11 cellular contexts compared by ENCODE assay signal in genomic region chr1:204254031-204254661, GRCh38. TPM values are rescaled to one million over a fixed set of nuclear protein-coding genes. Genes with fewer than 3 reads are reported as not detected.
DNase-seq lines count a peak whose midpoint lies in the region; ATAC-seq and TF ChIP-seq lines count a peak whose summit lies in the region.
"Had no signal": no experiment of that assay in that cellular context is flagged by ENCODE, and none has a peak within 500 bp of the region (broad histone marks: within the 10 kb centered on the region; RNA-seq: fewer than 3 reads in every experiment).

No MANE protein-coding gene starts in this region.

- ATAC-seq in HG03095 (IDR thresholded peaks at IDR 0.05; ENCODE audit: unreplicated experiment), result no peak
- ATAC-seq: HCT116 had no signal

- peak; percentile 86 for DNase-seq in HuH-7 (ENCODE audit: low spot score)
- peak; percentile 32 to 93 for DNase-seq in T47D (ENCODE audit: low read depth in 1 of 2, low spot score in 1 of 2)
- peak; percentile 28 for DNase-seq in kidney epithelial cell (ENCODE audit: low read depth)
- DNase-seq in vagina (ENCODE audit: extremely low spot score in 2 of 2), result peak in 1 of 2 donors; percentile 93
- DNase-seq in NCI-H526 (lab: John Stamatoyannopoulos, UW), result no peak
- DNase-seq in NCI-H1105 treated with DMSO at 0.1 percent for 48 hours (lab: John Stamatoyannopoulos, UW), result no peak
- DNase-seq: immature natural killer cell had no signal

- TF ChIP-seq POLR2A in vagina (IDR thresholded peaks at IDR 0.05), result no peak

- H3K36me3 ChIP-seq in kidney epithelial cell (ENCODE audit: control insufficient read depth, insufficient read depth, low read length) (no peaks in the 10 kb centered on the region), vagina (no peaks in the 10 kb centered on the region)

- H3K27me3 ChIP-seq in kidney epithelial cell (ENCODE audit: control insufficient read depth, insufficient read depth, low read length) (no peaks in the 10 kb centered on the region), vagina (no peaks in the 10 kb centered on the region)
- H3K27me3 ChIP-seq: cardiac muscle cell had no signal

- in situ Hi-C loops in T47D (cut with HindIII; ENCODE audit: low pct_unique_long_range_greater_than_20kb, low sequenced_read_pairs), result no loop called here

- no peaks in the 10 kb centered on the region for H3K9me3 ChIP-seq in vagina

- intact Hi-C loops in vagina (cut with DNase I), result no loop called here

- TF ChIP-seq CTCF in kidney epithelial cell (IDR thresholded peaks at IDR 0.05; ENCODE audit: insufficient read depth, low read length, poor library complexity, severe bottlenecking) (no peak), vagina (IDR thresholded peaks at IDR 0.05) (no peak)

- H3K4me1 ChIP-seq in vagina, result no peaks in the 10 kb centered on the region

- H3K4me3 ChIP-seq in kidney epithelial cell (ENCODE audit: low read depth, low read length) (no peak overlapping the region), vagina (no peak overlapping the region)
- H3K4me3 ChIP-seq: cardiac muscle cell had no signal

- H3K27ac ChIP-seq in vagina, result peak overlapping the region; percentile 69
- H3K27ac ChIP-seq: cardiac muscle cell had no signal

RNA-seq across cellular contexts. Expression of gene GOLT1A, which starts 40.4 kb away (rescaled TPM):
- 5.0 and 9.2 TPM in 2 replicates for total RNA-seq in kidney epithelial cell
- not detected for total RNA-seq in vagina
- total RNA-seq: activated CD8-positive, alpha-beta memory T cell treated with anti-CD3 and anti-CD28 coated beads for 36 hours had no signal

RNA-seq across cellular contexts. Expression of gene KISS1, which starts 57.9 kb away (rescaled TPM):
- 3.9 and 8.8 TPM in 2 replicates for total RNA-seq in kidney epithelial cell
- not detected for total RNA-seq in vagina
- total RNA-seq: activated CD8-positive, alpha-beta memory T cell treated with anti-CD3 and anti-CD28 coated beads for 36 hours had no signal

Comparison
In these comparisons a context has a peak if more than half of its experiments do, and no peak if none do; other contexts are left out.
1. DNase-seq: peak in HuH-7 (single experiment), T47D (2 of 2) and kidney epithelial cell (single experiment); none in NCI-H526 (0 of 2) and NCI-H1105 treated with DMSO at 0.1 percent for 48 hours (single experiment).